ENCODE assay signal across 25 cellular contexts in the genomic region with DNA sequence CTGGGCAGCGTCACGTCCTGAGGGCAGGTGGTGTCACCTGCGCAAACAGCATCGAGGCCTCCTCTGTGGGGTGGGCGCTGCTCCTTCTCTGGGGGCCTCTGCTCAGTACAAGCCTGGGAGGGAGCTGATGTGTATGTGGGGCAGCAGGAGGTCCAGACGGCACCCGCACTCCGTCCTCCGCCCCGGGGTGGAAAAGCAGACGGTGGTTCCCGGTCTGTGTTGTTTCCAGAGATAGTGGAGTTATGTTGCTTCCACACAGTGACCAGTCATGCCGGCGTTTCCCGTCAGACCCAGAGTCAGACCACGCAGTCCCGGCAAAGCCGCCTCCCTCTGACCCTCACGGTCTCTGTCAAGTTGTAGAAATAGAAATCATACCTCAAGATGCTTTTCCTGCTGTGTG. TPM values are rescaled to one million over a fixed set of nuclear protein-coding genes. Genes with fewer than 3 reads are reported as not detected.
"Had no signal": no experiment of that assay in that cellular context is flagged by ENCODE, and none has a peak within 500 bp of the region (broad histone marks: within the 10 kb centered on the region; RNA-seq: fewer than 3 reads in every experiment).

No MANE protein-coding gene starts in this region.

- H3K9me3 ChIP-seq: esophagus squamous epithelium, gastrocnemius medialis, heart right ventricle, left lung, lower lobe of right lung had no signal

- H3K4me1 ChIP-seq: esophagus squamous epithelium, gastrocnemius medialis, left lung, lower lobe of right lung had no signal

- H3K27ac ChIP-seq: coronary artery, epithelial cell of prostate, esophagus squamous epithelium, gastrocnemius medialis, heart right ventricle, left lung, lower lobe of right lung had no signal

- ATAC-seq: esophagus mucosa, gastrocnemius medialis, heart right ventricle, left cardiac atrium, left ventricle myocardium superior had no signal

- DNase-seq: dermis blood vessel endothelial cell; dorsolateral prefrontal cortex; effector CD4-positive, alpha-beta T cell; effector memory CD4-positive, alpha-beta T cell; erythroblast; esophagus squamous epithelium; foreskin fibroblast; foreskin melanocyte; gastrocnemius medialis; glutamatergic neuron; head of caudate nucleus; heart right ventricle; hippocampal formation; left cardiac atrium; left lung; left ventricle myocardium superior; lower lobe of right lung; mesenchymal stem cell; midbrain had no signal

- H3K27me3 ChIP-seq: dorsolateral prefrontal cortex, esophagus squamous epithelium, gastrocnemius medialis, heart right ventricle, left lung had no signal

- FAIRE-seq: colon, islet of Langerhans, keratinocyte had no signal

- H3K4me3 ChIP-seq: coronary artery, dorsolateral prefrontal cortex, esophagus squamous epithelium, gastrocnemius medialis, heart right ventricle, left lung, lower lobe of right lung had no signal

RNA-seq across cellular contexts. Expression of a gene that starts 28.8 kb away (rescaled TPM):
- total RNA-seq: gastrocnemius medialis, left cardiac atrium, left ventricle myocardium superior had no signal
